In the genomic region with DNA sequence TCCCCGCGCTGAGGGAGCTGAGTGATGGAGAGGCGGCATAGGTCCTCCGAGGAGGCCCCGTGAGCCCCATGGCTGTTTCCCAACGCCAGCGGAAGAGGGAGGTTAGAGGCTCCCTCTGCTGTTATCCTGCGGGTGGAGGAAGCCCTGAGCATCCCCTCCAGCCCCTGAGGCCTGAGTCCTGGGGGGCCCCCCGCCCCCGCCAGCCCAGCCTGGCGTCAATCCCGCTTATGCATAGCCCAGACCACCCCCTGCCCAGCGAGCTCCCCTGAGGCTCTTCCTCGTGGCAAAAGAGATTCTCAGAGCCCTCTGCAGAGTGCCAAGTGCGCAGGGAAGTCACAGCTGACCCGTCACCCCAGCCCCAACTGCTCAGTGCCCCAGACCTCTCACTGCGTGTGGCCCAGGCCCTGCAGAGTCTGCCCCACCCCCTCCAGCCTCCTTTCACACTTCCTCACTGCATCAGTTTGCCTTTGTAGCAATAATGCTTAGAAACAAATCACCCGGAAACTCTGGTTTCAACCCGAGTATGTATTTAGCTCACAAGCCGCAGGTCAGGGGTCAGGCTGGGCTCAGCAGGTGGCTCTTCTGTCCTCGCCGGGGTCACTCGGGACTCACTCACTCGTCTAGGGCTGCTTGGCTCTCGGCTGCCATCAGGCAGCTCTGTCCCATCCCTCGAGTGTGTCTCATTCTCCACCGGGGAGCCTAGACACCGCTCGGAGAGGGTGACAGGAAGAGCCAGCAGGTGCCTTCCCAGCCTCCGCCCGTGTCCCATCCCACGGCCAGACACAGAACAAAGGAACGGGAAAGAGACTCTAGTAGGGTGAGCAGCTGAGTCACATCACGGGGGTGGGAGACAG, we compare ENCODE assay signal across 15 cellular contexts. TPM values are rescaled to one million over a fixed set of nuclear protein-coding genes. Genes with fewer than 3 reads are reported as not detected.
DNase-seq lines count a peak whose midpoint lies in the region; ATAC-seq and TF ChIP-seq lines count a peak whose summit lies in the region.
"Had no signal": no experiment of that assay in that cellular context is flagged by ENCODE, and none has a peak within 500 bp of the region (broad histone marks: within the 10 kb centered on the region; RNA-seq: fewer than 3 reads in every experiment).

No MANE protein-coding gene starts in this region.

- H3K27me3 Mint-ChIP-seq in WTC11 (ENCODE audit: low read depth): peaks cover 84% of the 10 kb centered on the region
- H3K27me3 Mint-ChIP-seq in activated CD4-positive, alpha-beta memory T cell treated with anti-CD3 and anti-CD28 coated beads for 36 hours: peaks cover 45% of the 10 kb centered on the region

- H3K9me3 Mint-ChIP-seq in WTC11: peaks cover 9% of the 10 kb centered on the region
- no peaks in the 10 kb centered on the region for H3K9me3 Mint-ChIP-seq in activated CD4-positive, alpha-beta memory T cell treated with anti-CD3 and anti-CD28 coated beads for 36 hours

- ATAC-seq in right cardiac atrium (no peak), WTC11 (peak; percentile 65), HG02798 (IDR thresholded peaks at IDR 0.05; ENCODE audit: poor library complexity, unreplicated experiment) (no peak)
- ATAC-seq: psoas muscle had no signal

- no peaks in the 10 kb centered on the region for H3K79me2 ChIP-seq in hepatocyte

- TF ChIP-seq CTCF in right atrium auricular region (IDR thresholded peaks at IDR 0.05) (no peak), WTC11 (IDR thresholded peaks at IDR 0.05) (no peak), hepatocyte (IDR thresholded peaks at IDR 0.05; ENCODE audit: poor library complexity) (peak; percentile 26)

- peaks cover 14% of the 10 kb centered on the region for H3K4me1 Mint-ChIP-seq in WTC11
- no peaks in the 10 kb centered on the region for H3K4me1 Mint-ChIP-seq in activated CD4-positive, alpha-beta memory T cell treated with anti-CD3 and anti-CD28 coated beads for 36 hours (ENCODE audit: low read depth)

- intact Hi-C loops in right cardiac atrium (cut with DNase I): no loop called here
- intact Hi-C loops in activated CD4-positive, alpha-beta memory T cell treated with anti-CD3 and anti-CD28 coated beads for 36 hours (cut with micrococcal nuclease): no loop called here

- H4K20me1 ChIP-seq in hepatocyte (ENCODE audit: insufficient read depth, poor library complexity, severe bottlenecking): no peaks in the 10 kb centered on the region

- H3K27ac ChIP-seq in right cardiac atrium (ENCODE audit: low read length): no peak overlapping the region
- H3K27ac ChIP-seq in right atrium auricular region: no peak overlapping the region
- H3K27ac ChIP-seq in hepatocyte: peak overlapping the region; percentile 46
- H3K27ac ChIP-seq: dorsolateral prefrontal cortex, HL-60, psoas muscle, thyroid gland had no signal

- no peaks in the 10 kb centered on the region for H3K9me2 ChIP-seq in hepatocyte (replicated peaks; ENCODE audit: insufficient read depth)

- no peak overlapping the region for H3K4me3 Mint-ChIP-seq in WTC11
- H3K4me3 Mint-ChIP-seq in activated CD4-positive, alpha-beta memory T cell treated with anti-CD3 and anti-CD28 coated beads for 36 hours: no peak overlapping the region

- no peak overlapping the region for H2AFZ ChIP-seq in hepatocyte

- 39% methylated on average over 34 of the region's 34 CpGs for WGBS in right cardiac atrium
- 55% methylated on average over 34 of the region's 34 CpGs for WGBS in hepatocyte (ENCODE audit: low lambda C conversion rate, missing lambda C conversion rate)

- H3K36me3 ChIP-seq in right atrium auricular region: no peaks in the 10 kb centered on the region
- no peaks in the 10 kb centered on the region for H3K36me3 ChIP-seq in hepatocyte (replicated peaks; ENCODE audit: insufficient read depth, low read depth)
- H3K36me3 ChIP-seq: thyroid gland had no signal

- H3K9me3 ChIP-seq in right cardiac atrium (ENCODE audit: control insufficient read depth, low read length) (peaks cover 2% of the 10 kb centered on the region), right atrium auricular region (peaks cover 0 to 14% of the 10 kb centered on the region in 2 donors), hepatocyte (ENCODE audit: low read depth) (peaks cover 4% of the 10 kb centered on the region)
- H3K9me3 ChIP-seq: thyroid gland had no signal

- H3K27me3 ChIP-seq in right cardiac atrium (ENCODE audit: control insufficient read depth, insufficient read depth): no peaks in the 10 kb centered on the region
- H3K27me3 ChIP-seq in right atrium auricular region: peaks cover 0 to 12% of the 10 kb centered on the region in 2 donors
- H3K27me3 ChIP-seq in hepatocyte: peaks cover 62% of the 10 kb centered on the region

- CTCF ChIA-PET in WTC11 (lab: Charles Lee): interaction anchor here (1.0 to 4.5 kb wide), 13 partner anchors 40 to 220 kb away, joined by 3 to 42 read pairs (median 4); a partner anchor contains a TSS
- CTCF ChIA-PET in activated CD4-positive, alpha-beta memory T cell treated with anti-CD3 and anti-CD28 coated beads for 36 hours (lab: Charles Lee): interaction anchor here (0.8 kb wide), 1 partner anchor 40 kb away, joined by 3 read pairs; no protein-coding TSS in a partner anchor

- no peak overlapping the region for H3K27ac Mint-ChIP-seq in WTC11
- no peak overlapping the region for H3K27ac Mint-ChIP-seq in activated CD4-positive, alpha-beta memory T cell treated with anti-CD3 and anti-CD28 coated beads for 36 hours

- H3K4me1 ChIP-seq in right cardiac atrium (ENCODE audit: control insufficient read depth, insufficient read depth, low read length): no peaks in the 10 kb centered on the region
- no peaks in the 10 kb centered on the region for H3K4me1 ChIP-seq in right atrium auricular region
- H3K4me1 ChIP-seq in hepatocyte (ENCODE audit: insufficient read depth): no peaks in the 10 kb centered on the region
- H3K4me1 ChIP-seq: psoas muscle, thyroid gland had no signal

- no peak overlapping the region for H3K4me3 ChIP-seq in right cardiac atrium (ENCODE audit: low read length)
- H3K4me3 ChIP-seq in right atrium auricular region: no peak overlapping the region
- no peak overlapping the region for H3K4me3 ChIP-seq in hepatocyte
- H3K4me3 ChIP-seq: dorsolateral prefrontal cortex, psoas muscle, thyroid gland had no signal

- DNase-seq in right cardiac atrium: peak; percentile 10 to 35 (median 28)
- no peak for DNase-seq in right atrium auricular region (ENCODE audit: low spot score)
- no peak for DNase-seq in WTC11 (ENCODE audit: low spot score)
- DNase-seq in hepatocyte (ENCODE audit: low spot score): peak; percentile 44
- no peak for DNase-seq in activated CD4-positive, alpha-beta memory T cell treated with anti-CD3 and anti-CD28 coated beads for 36 hours
- no peak for DNase-seq in GM19240 (ENCODE audit: insufficient read length, low spot score)
- DNase-seq in T-helper 9 cell: no peak
- DNase-seq: activated effector memory CD4-positive, alpha-beta T cell treated with Interleukin-2 at 50 U/mL for 16 hours; thyroid gland had no signal

- H3K4me2 ChIP-seq in hepatocyte: no peak overlapping the region

- H3K36me3 Mint-ChIP-seq in WTC11: peaks cover 2% of the 10 kb centered on the region; the same call in 1 of the 2 replicates
- H3K36me3 Mint-ChIP-seq in activated CD4-positive, alpha-beta memory T cell treated with anti-CD3 and anti-CD28 coated beads for 36 hours: no peaks in the 10 kb centered on the region

- POLR2A ChIA-PET in WTC11 (lab: Charles Lee): interaction anchor here (1.5 kb wide), 1 partner anchor 45 kb away, joined by 3 read pairs; a partner anchor contains a TSS
- POLR2A ChIA-PET in activated CD4-positive, alpha-beta memory T cell treated with anti-CD3 and anti-CD28 coated beads for 36 hours (lab: Charles Lee): no interaction called here

TF ChIP-seq in WTC11, 78 proteins besides CTCF, POLR2A, EP300 and RAD21 (continues in another document):
- TF ChIP-seq RELA (CRISPR knock-in tag; IDR thresholded peaks at IDR 0.05; ENCODE audit: borderline replicate concordance) (no peak), ZNF416 (CRISPR knock-in tag; IDR thresholded peaks at IDR 0.05) (no peak)
- TF ChIP-seq, protein P1, sequence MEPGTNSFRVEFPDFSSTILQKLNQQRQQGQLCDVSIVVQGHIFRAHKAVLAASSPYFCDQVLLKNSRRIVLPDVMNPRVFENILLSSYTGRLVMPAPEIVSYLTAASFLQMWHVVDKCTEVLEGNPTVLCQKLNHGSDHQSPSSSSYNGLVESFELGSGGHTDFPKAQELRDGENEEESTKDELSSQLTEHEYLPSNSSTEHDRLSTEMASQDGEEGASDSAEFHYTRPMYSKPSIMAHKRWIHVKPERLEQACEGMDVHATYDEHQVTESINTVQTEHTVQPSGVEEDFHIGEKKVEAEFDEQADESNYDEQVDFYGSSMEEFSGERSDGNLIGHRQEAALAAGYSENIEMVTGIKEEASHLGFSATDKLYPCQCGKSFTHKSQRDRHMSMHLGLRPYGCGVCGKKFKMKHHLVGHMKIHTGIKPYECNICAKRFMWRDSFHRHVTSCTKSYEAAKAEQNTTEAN (CRISPR knock-in tag; IDR thresholded peaks at IDR 0.05): no peak
- TF ChIP-seq, protein P2, sequence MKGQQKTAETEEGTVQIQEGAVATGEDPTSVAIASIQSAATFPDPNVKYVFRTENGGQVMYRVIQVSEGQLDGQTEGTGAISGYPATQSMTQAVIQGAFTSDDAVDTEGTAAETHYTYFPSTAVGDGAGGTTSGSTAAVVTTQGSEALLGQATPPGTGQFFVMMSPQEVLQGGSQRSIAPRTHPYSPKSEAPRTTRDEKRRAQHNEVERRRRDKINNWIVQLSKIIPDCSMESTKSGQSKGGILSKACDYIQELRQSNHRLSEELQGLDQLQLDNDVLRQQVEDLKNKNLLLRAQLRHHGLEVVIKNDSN (CRISPR knock-in tag; IDR thresholded peaks at IDR 0.05): no peak
- TF ChIP-seq, protein P3, sequence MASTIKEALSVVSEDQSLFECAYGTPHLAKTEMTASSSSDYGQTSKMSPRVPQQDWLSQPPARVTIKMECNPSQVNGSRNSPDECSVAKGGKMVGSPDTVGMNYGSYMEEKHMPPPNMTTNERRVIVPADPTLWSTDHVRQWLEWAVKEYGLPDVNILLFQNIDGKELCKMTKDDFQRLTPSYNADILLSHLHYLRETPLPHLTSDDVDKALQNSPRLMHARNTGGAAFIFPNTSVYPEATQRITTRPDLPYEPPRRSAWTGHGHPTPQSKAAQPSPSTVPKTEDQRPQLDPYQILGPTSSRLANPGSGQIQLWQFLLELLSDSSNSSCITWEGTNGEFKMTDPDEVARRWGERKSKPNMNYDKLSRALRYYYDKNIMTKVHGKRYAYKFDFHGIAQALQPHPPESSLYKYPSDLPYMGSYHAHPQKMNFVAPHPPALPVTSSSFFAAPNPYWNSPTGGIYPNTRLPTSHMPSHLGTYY (CRISPR knock-in tag; IDR thresholded peaks at IDR 0.05): no peak

RNA-seq across cellular contexts. Expression of a gene that starts 44.8 kb away (rescaled TPM):
- total RNA-seq in right cardiac atrium (under 1 TPM in 2 of 4 donors, not detected in 2; 0.14 to 0.21 TPM), right atrium auricular region (10 to 100 TPM in 1 of 2 donors, 1 to 10 TPM in 1; 4.0 to 10.8 TPM), WTC11 (2021) (0.66 to 1.1 TPM (median 0.90 TPM) in 3 replicates), hepatocyte (2.2 and 3.9 TPM in 2 replicates)
- polyA plus RNA-seq in right cardiac atrium (0.05 TPM), hepatocyte (3.0 and 4.7 TPM in 2 replicates)
- under 1 TPM; 0.12 to 0.29 TPM for total RNA-seq in activated CD4-positive, alpha-beta memory T cell treated with anti-CD3 and anti-CD28 coated beads for 36 hours
- total RNA-seq: psoas muscle, SK-MEL-5 had no signal
- polyA plus RNA-seq: aorta had no signal

Comparison
In these comparisons a context has a peak if more than half of its experiments do, and no peak if none do; other contexts are left out.
1. DNase-seq: peak in right cardiac atrium (3 of 3) and hepatocyte (single experiment); none in right atrium auricular region (single experiment), WTC11 (single experiment), activated CD4-positive, alpha-beta memory T cell treated with anti-CD3 and anti-CD28 coated beads for 36 hours (single experiment), GM19240 (single experiment) and T-helper 9 cell (single experiment).